In the genomic region with DNA sequence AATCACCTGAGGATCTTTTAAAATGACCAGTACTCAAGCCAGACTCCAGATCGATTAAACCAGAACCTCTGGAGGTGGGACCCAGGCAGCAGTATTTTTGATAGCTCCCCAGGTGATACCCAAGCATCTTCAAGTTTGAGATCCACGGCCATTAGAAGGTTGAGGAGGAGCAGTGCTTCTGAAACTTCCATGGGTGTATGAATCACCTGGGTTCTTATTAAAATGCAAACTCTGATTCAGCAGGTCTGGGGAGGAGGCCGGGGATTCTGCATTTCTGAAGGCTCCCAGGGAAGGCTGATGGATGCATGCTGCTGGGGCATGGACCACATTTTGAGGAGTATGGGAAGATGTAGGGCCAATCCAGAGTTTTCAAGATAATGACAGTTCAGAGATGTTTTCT, we compare ENCODE assay signal across 19 cellular contexts.
"Had no signal": no experiment of that assay in that cellular context is flagged by ENCODE, and none has a peak within 500 bp of the region (broad histone marks: within the 10 kb centered on the region; RNA-seq: fewer than 3 reads in every experiment).

No MANE protein-coding gene starts in this region.

- H3K27me3 ChIP-seq: esophagus squamous epithelium, gastroesophageal sphincter, neutrophil, spleen, stomach, transverse colon had no signal

- H3K27me3 Mint-ChIP-seq: naive thymus-derived CD4-positive, alpha-beta T cell; stimulated activated memory B cell treated with anti-CD40 and anti-IgM and Interleukin-4, amounts not matched to agents 10 μg/mL and 1 μg/mL and 100 μg/mL, for 72 hours had no signal

- H3K27ac ChIP-seq: epithelial cell of prostate, esophagus squamous epithelium, gastroesophageal sphincter, neutrophil, spleen, stomach, thoracic aorta, transverse colon had no signal

- ATAC-seq: gastroesophageal sphincter; left lobe of liver; naive thymus-derived CD4-positive, alpha-beta T cell; sciatic nerve; stimulated activated memory B cell treated with anti-CD40 and anti-IgM and Interleukin-4, amounts not matched to agents 10 μg/mL and 1 μg/mL and 100 μg/mL, for 72 hours had no signal

- H3K4me3 Mint-ChIP-seq: naive thymus-derived CD4-positive, alpha-beta T cell; stimulated activated memory B cell treated with anti-CD40 and anti-IgM and Interleukin-4, amounts not matched to agents 10 μg/mL and 1 μg/mL and 100 μg/mL, for 72 hours had no signal

- H3K4me3 ChIP-seq: esophagus squamous epithelium, gastroesophageal sphincter, spleen, stomach, thoracic aorta, transverse colon had no signal

- H3K27ac Mint-ChIP-seq: stimulated activated memory B cell treated with anti-CD40 and anti-IgM and Interleukin-4, amounts not matched to agents 10 μg/mL and 1 μg/mL and 100 μg/mL, for 72 hours had no signal

- DNase-seq: effector memory CD4-positive, alpha-beta T cell; esophagus squamous epithelium; foreskin fibroblast; glutamatergic neuron; islet precursor cell; mammary epithelial cell; naive thymus-derived CD4-positive, alpha-beta T cell; spleen; stimulated activated CD8-positive, alpha-beta memory T cell treated with anti-CD3 and anti-CD28 coated beads, Interleukin-4, amount 100 ng/mL, for 48 hours; stomach; substantia nigra; transverse colon had no signal

- H3K9me3 Mint-ChIP-seq: naive thymus-derived CD4-positive, alpha-beta T cell; stimulated activated memory B cell treated with anti-CD40 and anti-IgM and Interleukin-4, amounts not matched to agents 10 μg/mL and 1 μg/mL and 100 μg/mL, for 72 hours had no signal
